21 cellular contexts compared by ENCODE assay signal in the genomic region with DNA sequence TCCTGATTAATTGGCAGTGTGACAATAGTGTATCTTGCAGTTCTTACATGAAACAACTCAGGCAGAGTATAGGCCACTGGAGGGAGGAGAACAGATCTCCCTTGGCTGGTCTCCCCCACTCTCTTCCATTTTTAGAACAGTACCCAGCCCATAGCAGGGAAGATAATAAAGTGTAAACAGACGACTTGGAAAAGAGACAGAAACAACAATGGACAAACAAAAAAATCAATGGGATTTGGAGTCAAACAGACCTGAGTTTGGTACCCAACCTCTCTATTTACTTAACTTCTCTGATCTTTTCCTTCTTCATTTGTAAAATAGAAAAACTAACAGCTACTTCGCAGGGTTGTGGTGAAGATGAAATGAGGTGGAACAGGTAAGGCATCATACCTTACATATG.
"Had no signal": no experiment of that assay in that cellular context is flagged by ENCODE, and none has a peak within 500 bp of the region (broad histone marks: within the 10 kb centered on the region; RNA-seq: fewer than 3 reads in every experiment).

No MANE protein-coding gene starts in this region.

- DNase-seq: cortex of kidney; dermis blood vessel endothelial cell; dorsolateral prefrontal cortex; effector CD4-positive, alpha-beta T cell; effector memory CD4-positive, alpha-beta T cell; foreskin keratinocyte; heart left ventricle; hypothalamus; immature natural killer cell; islet precursor cell; kidney; kidney glomerular epithelial cell; left colon; left lung; left ventricle myocardium superior; lower lobe of right lung; mesenchymal stem cell; mucosa of descending colon; naive B cell; naive thymus-derived CD8-positive, alpha-beta T cell had no signal

- H3K4me3 Mint-ChIP-seq: immature natural killer cell; mesothelial cell of epicardium; naive B cell; naive thymus-derived CD8-positive, alpha-beta T cell had no signal

- H3K4me1 Mint-ChIP-seq: immature natural killer cell; mesothelial cell of epicardium; naive B cell; naive thymus-derived CD8-positive, alpha-beta T cell had no signal

- H3K27me3 Mint-ChIP-seq: naive B cell had no signal

- H3K36me3 Mint-ChIP-seq: immature natural killer cell; mesothelial cell of epicardium; naive B cell; naive thymus-derived CD8-positive, alpha-beta T cell had no signal

- H3K27ac Mint-ChIP-seq: immature natural killer cell; mesothelial cell of epicardium; naive thymus-derived CD8-positive, alpha-beta T cell had no signal
